ENCODE assay signal across 8 cellular contexts in genomic region chr1:13813398-13814012, GRCh38.
DNase-seq lines count a peak whose midpoint lies in the region; ATAC-seq and TF ChIP-seq lines count a peak whose summit lies in the region.

No MANE protein-coding gene starts in this region.

- DNase-seq in AG08396 (ENCODE audit: low spot score), result peak; percentile 50
- DNase-seq in HuH-7.5 (ENCODE audit: low spot score), result peak; percentile 41
- peak; percentile 20 for DNase-seq in activated T-cell treated with anti-CD3 and anti-CD28 coated beads for 4 hours
- peak in 1 of 2 donors; percentile 48 for DNase-seq in foreskin fibroblast
- peak; percentile 31 to 54 (median 52) for DNase-seq in stimulated activated CD4-positive, alpha-beta T cell treated with anti-CD3 and anti-CD28 coated beads, Interleukin-12 subunit alpha, Interleukin-12 subunit beta, amount 100 ng/mL, for 48 hours (ENCODE audit: low read depth in 2 of 3, low spot score in 1 of 3)
- no peak for DNase-seq in COLO668 (lab: John Stamatoyannopoulos, UW; ENCODE audit: unreplicated experiment)
- no peak for DNase-seq in GDM1 (lab: John Stamatoyannopoulos, UW)

- ATAC-seq in GM18909 (IDR thresholded peaks at IDR 0.05; ENCODE audit: poor library complexity, unreplicated experiment), result no peak

- H3K4me3 ChIP-seq in foreskin fibroblast (ENCODE audit: low read depth in 1 of 2, low read length in 2 of 2), result no peak overlapping the region

- peak; percentile 69 for TF ChIP-seq CTCF in foreskin fibroblast (IDR thresholded peaks at IDR 0.05; ENCODE audit: low read depth, low read length)

Comparison
In these comparisons a context has a peak if more than half of its experiments do, and no peak if none do; other contexts are left out.
1. DNase-seq: peak in AG08396 (single experiment), HuH-7.5 (single experiment), activated T-cell treated with anti-CD3 and anti-CD28 coated beads for 4 hours (single experiment) and stimulated activated CD4-positive, alpha-beta T cell treated with anti-CD3 and anti-CD28 coated beads, Interleukin-12 subunit alpha, Interleukin-12 subunit beta, amount 100 ng/mL, for 48 hours (3 of 3); none in COLO668 (single experiment) and GDM1 (single experiment).